8 cellular contexts compared by ENCODE assay signal in genomic region chr4:26884486-26884988, GRCh38. TPM values are rescaled to one million over a fixed set of nuclear protein-coding genes. Genes with fewer than 3 reads are reported as not detected.
DNase-seq lines count a peak whose midpoint lies in the region; ATAC-seq and TF ChIP-seq lines count a peak whose summit lies in the region.

No MANE protein-coding gene starts in this region.

- H3K14ac ChIP-seq in H9 (ENCODE audit: insufficient read depth, low read length) = no peak overlapping the region

- no peak overlapping the region for H2BK5ac ChIP-seq in H9 (ENCODE audit: insufficient read length, low read length)

- H3T11ph ChIP-seq in H9 (ENCODE audit: low read length) = no peak overlapping the region

- H3K4me3 ChIP-seq in endocrine pancreas (ENCODE audit: control insufficient read depth, insufficient read depth, low read length) (peak overlapping the region; percentile 58), suprapubic skin (no peak overlapping the region)

- H4K20me1 ChIP-seq in H9 (ENCODE audit: control insufficient read depth, insufficient read depth, insufficient read length) = no peaks in the 10 kb centered on the region

- no peak overlapping the region for H3K56ac ChIP-seq in H9 (ENCODE audit: insufficient read length, low read depth, low read length)

- peak; percentile 70 for ATAC-seq in HG03354 (IDR thresholded peaks at IDR 0.05; ENCODE audit: poor library complexity, severe bottlenecking, unreplicated experiment)

- H3K27ac Mint-ChIP-seq in H9 = no peak overlapping the region

- no peak overlapping the region for H2AK5ac ChIP-seq in H9 (ENCODE audit: insufficient read length, low read length)

- H3K27me3 ChIP-seq in endocrine pancreas (ENCODE audit: control insufficient read depth, insufficient read depth, low read length) (no peaks in the 10 kb centered on the region), suprapubic skin (no peaks in the 10 kb centered on the region), H9 (ENCODE audit: insufficient read depth, low read length) (no peaks in the 10 kb centered on the region)

- no peak overlapping the region for H3K4ac ChIP-seq in H9 (ENCODE audit: low read depth, low read length)

- no peak for TF ChIP-seq POLR2A in suprapubic skin (IDR thresholded peaks at IDR 0.05)

- H3K36me3 ChIP-seq in endocrine pancreas (ENCODE audit: control insufficient read depth, insufficient read depth, low read length) (no peaks in the 10 kb centered on the region), suprapubic skin (no peaks in the 10 kb centered on the region)

- H4K91ac ChIP-seq in H9 (ENCODE audit: insufficient read length, low read depth, low read length) = no peak overlapping the region

- peaks cover 19% of the 10 kb centered on the region for H3K4me1 ChIP-seq in endocrine pancreas (ENCODE audit: control insufficient read depth, insufficient read depth, low read length)
- peaks cover 16% of the 10 kb centered on the region for H3K4me1 ChIP-seq in suprapubic skin
- H3K4me1 ChIP-seq in H9 (ENCODE audit: insufficient read depth, low read length) = no peaks in the 10 kb centered on the region; the same call in 1 of the 2 replicates

- DNase-seq in GM13976 (ENCODE audit: low spot score) (peak; percentile 34), GM20000 (ENCODE audit: low spot score) (peak; percentile 32), suprapubic skin (ENCODE audit: low spot score in 2 of 2) (no peak), NCI-H2227 treated with DMSO at 0.1 percent for 48 hours (lab: John Stamatoyannopoulos, UW) (no peak), H9 (no peak), amniotic stem cell (lab: John Stamatoyannopoulos, UW) (no peak)

- H2AFZ ChIP-seq in H9 (ENCODE audit: low read length) = no peak overlapping the region

- H4K5ac ChIP-seq in H9 (ENCODE audit: insufficient read length, low read depth, low read length) = no peak overlapping the region

- H3K4me3 Mint-ChIP-seq in H9 = no peak overlapping the region

- no peak overlapping the region for H2BK15ac ChIP-seq in H9 (ENCODE audit: low read depth, low read length)

- H3K79me1 ChIP-seq in H9 (ENCODE audit: insufficient read depth, low read depth, low read length, poor library complexity, severe bottlenecking) = no peaks in the 10 kb centered on the region

- peaks cover 0 to 5% of the 10 kb centered on the region in 2 experiments; a peak in 1 of 4 replicates for H3K4me1 Mint-ChIP-seq in H9

- no peaks in the 10 kb centered on the region; the same call in 1 of the 2 replicates for H3K79me2 ChIP-seq in H9 (ENCODE audit: insufficient read depth, low read length)

- H3K36me3 Mint-ChIP-seq in H9 (ENCODE audit: insufficient read depth in 1 of 3, low read depth in 3 of 3) = peaks cover 0 to under 1% (median 0%) of the 10 kb centered on the region in 3 experiments; a peak in 2 of 7 replicates

- no peaks in the 10 kb centered on the region for H3K9me3 Mint-ChIP-seq in H9

- no peak overlapping the region for H4K8ac ChIP-seq in H9 (replicated peaks; ENCODE audit: insufficient read length, low read depth, low read length)

- H3K23ac ChIP-seq in H9 (ENCODE audit: insufficient read length, low read depth, low read length) = no peak overlapping the region

- no peak overlapping the region for H3K4me2 ChIP-seq in H9 (ENCODE audit: insufficient read depth, insufficient read length, low read length)

- no peaks in the 10 kb centered on the region for H3K23me2 ChIP-seq in H9 (ENCODE audit: insufficient read length, low read depth, low read length, poor library complexity, severe bottlenecking)

- no peak overlapping the region for H3K18ac ChIP-seq in H9 (ENCODE audit: insufficient read length, low read depth, low read length)

- no peak for TF ChIP-seq EP300 in suprapubic skin (IDR thresholded peaks at IDR 0.05)

- 72% methylated on average over 5 of the region's 5 CpGs for WGBS in suprapubic skin
- no CpG with 5 or more reads among the region's 5 CpGs for WGBS in H9 (ENCODE audit: extremely low coverage, insufficient read length, low lambda C conversion rate)

- H3K9ac ChIP-seq in endocrine pancreas (ENCODE audit: control insufficient read depth, insufficient read depth, low read length) (no peak overlapping the region), H9 (ENCODE audit: extremely low read depth, insufficient read length, low read length) (no peak overlapping the region)

- H3K27ac ChIP-seq in suprapubic skin = no peak overlapping the region
- H3K27ac ChIP-seq in H9 (ENCODE audit: insufficient read length, low read depth, low read length) = no peak overlapping the region

- in situ Hi-C loops in GM13976 (cut with MboI; ENCODE audit: low sequenced_read_pairs, unreplicated experiment) = loop anchor here (10.0 kb wide), 1 partner anchor 110 kb away; no protein-coding TSS in a partner anchor

- H2BK20ac ChIP-seq in H9 (ENCODE audit: low read depth, low read length, poor library complexity, severe bottlenecking) = no peak overlapping the region

- H3K9me3 ChIP-seq in endocrine pancreas (ENCODE audit: control insufficient read depth, low read length) (no peaks in the 10 kb centered on the region), suprapubic skin (no peaks in the 10 kb centered on the region), H9 (ENCODE audit: control insufficient read depth, low read depth, low read length) (no peaks in the 10 kb centered on the region)

- H3K27me3 Mint-ChIP-seq in H9 (ENCODE audit: low read depth) = no peaks in the 10 kb centered on the region

- no peak for TF ChIP-seq CTCF in GM13976 (IDR thresholded peaks at IDR 0.05; ENCODE audit: borderline replicate concordance, control extremely low read depth, extremely low read depth, insufficient read depth, missing control alignments)
- no peak for TF ChIP-seq CTCF in GM20000 (IDR thresholded peaks at IDR 0.05; ENCODE audit: extremely low read depth, missing control alignments)
- TF ChIP-seq CTCF in suprapubic skin (IDR thresholded peaks at IDR 0.05) = no peak
- no peak for TF ChIP-seq CTCF in H9 (conservative IDR thresholded peaks at IDR 0.05)

- H2BK12ac ChIP-seq in H9 (ENCODE audit: insufficient read length, low read depth, low read length) = no peak overlapping the region

- no peak overlapping the region for H2BK120ac ChIP-seq in H9 (ENCODE audit: low read depth, low read length, poor library complexity, severe bottlenecking)

RNA-seq across cellular contexts. Expression of gene STIM2, which starts 23.9 kb away (rescaled TPM):
- 10 to 100 TPM; 20.2 to 37.3 (median 27.5) TPM for total RNA-seq in suprapubic skin
- 25.8 and 26.2 TPM in 2 replicates for total RNA-seq in H9 (2021)

Comparison
In these comparisons a context has a peak if more than half of its experiments do, and no peak if none do; other contexts are left out.
1. DNase-seq: peak in GM13976 (single experiment) and GM20000 (single experiment); none in suprapubic skin (0 of 2), NCI-H2227 treated with DMSO at 0.1 percent for 48 hours (single experiment), H9 (single experiment) and amniotic stem cell (single experiment).